Comparison of ENCODE assay signal across 1 cellular context in the genomic region with DNA sequence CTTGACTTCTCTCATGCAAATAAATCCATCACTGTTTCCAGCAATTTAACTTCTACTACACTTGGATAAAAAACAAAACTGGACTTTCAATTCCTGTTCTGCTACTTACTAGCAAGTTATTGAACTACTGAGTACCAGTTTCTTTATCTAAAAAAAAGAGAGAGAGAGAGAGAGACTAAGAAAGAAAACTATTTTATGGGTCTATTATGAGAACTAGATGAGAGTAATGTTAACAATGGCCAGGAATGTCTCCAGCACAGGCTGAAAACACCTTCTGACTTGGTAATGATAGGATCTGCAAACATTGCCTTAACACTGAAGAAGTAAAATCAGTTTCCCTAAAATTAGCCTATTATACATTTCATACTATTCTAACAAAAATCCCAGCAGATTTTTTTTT.
TF ChIP-seq lines count a peak whose summit lies in the region.

No MANE protein-coding gene starts in this region.

TF ChIP-seq in WTC11, 78 proteins besides CTCF, POLR2A, EP300 and RAD21 (continued from another document):
- TF ChIP-seq EMX1 (CRISPR knock-in tag; IDR thresholded peaks at IDR 0.05): no peak
- no peak for TF ChIP-seq ZBTB21 (CRISPR knock-in tag; IDR thresholded peaks at IDR 0.05; ENCODE audit: borderline replicate concordance)
- TF ChIP-seq GABPB1 (CRISPR knock-in tag; IDR thresholded peaks at IDR 0.05): no peak
- TF ChIP-seq FOXK1 (CRISPR knock-in tag; IDR thresholded peaks at IDR 0.05): no peak
- no peak for TF ChIP-seq ESRRA (CRISPR knock-in tag; IDR thresholded peaks at IDR 0.05; ENCODE audit: borderline replicate concordance)
- TF ChIP-seq, protein P1, sequence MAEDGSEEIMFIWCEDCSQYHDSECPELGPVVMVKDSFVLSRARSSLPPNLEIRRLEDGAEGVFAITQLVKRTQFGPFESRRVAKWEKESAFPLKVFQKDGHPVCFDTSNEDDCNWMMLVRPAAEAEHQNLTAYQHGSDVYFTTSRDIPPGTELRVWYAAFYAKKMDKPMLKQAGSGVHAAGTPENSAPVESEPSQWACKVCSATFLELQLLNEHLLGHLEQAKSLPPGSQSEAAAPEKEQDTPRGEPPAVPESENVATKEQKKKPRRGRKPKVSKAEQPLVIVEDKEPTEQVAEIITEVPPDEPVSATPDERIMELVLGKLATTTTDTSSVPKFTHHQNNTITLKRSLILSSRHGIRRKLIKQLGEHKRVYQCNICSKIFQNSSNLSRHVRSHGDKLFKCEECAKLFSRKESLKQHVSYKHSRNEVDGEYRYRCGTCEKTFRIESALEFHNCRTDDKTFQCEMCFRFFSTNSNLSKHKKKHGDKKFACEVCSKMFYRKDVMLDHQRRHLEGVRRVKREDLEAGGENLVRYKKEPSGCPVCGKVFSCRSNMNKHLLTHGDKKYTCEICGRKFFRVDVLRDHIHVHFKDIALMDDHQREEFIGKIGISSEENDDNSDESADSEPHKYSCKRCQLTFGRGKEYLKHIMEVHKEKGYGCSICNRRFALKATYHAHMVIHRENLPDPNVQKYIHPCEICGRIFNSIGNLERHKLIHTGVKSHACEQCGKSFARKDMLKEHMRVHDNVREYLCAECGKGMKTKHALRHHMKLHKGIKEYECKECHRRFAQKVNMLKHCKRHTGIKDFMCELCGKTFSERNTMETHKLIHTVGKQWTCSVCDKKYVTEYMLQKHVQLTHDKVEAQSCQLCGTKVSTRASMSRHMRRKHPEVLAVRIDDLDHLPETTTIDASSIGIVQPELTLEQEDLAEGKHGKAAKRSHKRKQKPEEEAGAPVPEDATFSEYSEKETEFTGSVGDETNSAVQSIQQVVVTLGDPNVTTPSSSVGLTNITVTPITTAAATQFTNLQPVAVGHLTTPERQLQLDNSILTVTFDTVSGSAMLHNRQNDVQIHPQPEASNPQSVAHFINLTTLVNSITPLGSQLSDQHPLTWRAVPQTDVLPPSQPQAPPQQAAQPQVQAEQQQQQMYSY (CRISPR knock-in tag; IDR thresholded peaks at IDR 0.05): no peak
- TF ChIP-seq CREB1 (CRISPR knock-in tag; IDR thresholded peaks at IDR 0.05): no peak
- no peak for TF ChIP-seq FOXP1 (CRISPR knock-in tag; IDR thresholded peaks at IDR 0.05; ENCODE audit: borderline replicate concordance)
- TF ChIP-seq, protein P2, sequence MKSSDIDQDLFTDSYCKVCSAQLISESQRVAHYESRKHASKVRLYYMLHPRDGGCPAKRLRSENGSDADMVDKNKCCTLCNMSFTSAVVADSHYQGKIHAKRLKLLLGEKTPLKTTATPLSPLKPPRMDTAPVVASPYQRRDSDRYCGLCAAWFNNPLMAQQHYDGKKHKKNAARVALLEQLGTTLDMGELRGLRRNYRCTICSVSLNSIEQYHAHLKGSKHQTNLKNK (CRISPR knock-in tag; IDR thresholded peaks at IDR 0.05): no peak
- no peak for TF ChIP-seq SOX15 (CRISPR knock-in tag; IDR thresholded peaks at IDR 0.05)
- TF ChIP-seq SMAD4 (CRISPR knock-in tag; IDR thresholded peaks at IDR 0.05): no peak
- TF ChIP-seq, protein P3, sequence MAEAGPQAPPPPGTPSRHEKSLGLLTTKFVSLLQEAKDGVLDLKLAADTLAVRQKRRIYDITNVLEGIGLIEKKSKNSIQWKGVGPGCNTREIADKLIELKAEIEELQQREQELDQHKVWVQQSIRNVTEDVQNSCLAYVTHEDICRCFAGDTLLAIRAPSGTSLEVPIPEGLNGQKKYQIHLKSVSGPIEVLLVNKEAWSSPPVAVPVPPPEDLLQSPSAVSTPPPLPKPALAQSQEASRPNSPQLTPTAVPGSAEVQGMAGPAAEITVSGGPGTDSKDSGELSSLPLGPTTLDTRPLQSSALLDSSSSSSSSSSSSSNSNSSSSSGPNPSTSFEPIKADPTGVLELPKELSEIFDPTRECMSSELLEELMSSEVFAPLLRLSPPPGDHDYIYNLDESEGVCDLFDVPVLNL (CRISPR knock-in tag; IDR thresholded peaks at IDR 0.05; ENCODE audit: borderline replicate concordance, low read depth): no peak
